ENCODE assay signal across 9 cellular contexts in genomic region chr10:118993214-118993613, GRCh38.
"Had no signal": no experiment of that assay in that cellular context is flagged by ENCODE, and none has a peak within 500 bp of the region (broad histone marks: within the 10 kb centered on the region; RNA-seq: fewer than 3 reads in every experiment).

No MANE protein-coding gene starts in this region.

- H3K9me3 ChIP-seq: HAP-1 had no signal

- H3K4me1 ChIP-seq: HAP-1 had no signal

- H3K36me3 ChIP-seq: HAP-1 had no signal

- H3K27ac Mint-ChIP-seq: HFFc6 had no signal

- H3K27ac ChIP-seq: GM23248, HL-60 had no signal

- H3K4me3 ChIP-seq: GM23248, HAP-1, K562 had no signal

- DNase-seq: GM23248, GOT3, H7, HFFc6, IMR-90, KG1 had no signal

- H3K4me3 Mint-ChIP-seq: HFFc6 had no signal
